ENCODE assay signal across 8 cellular contexts in genomic region chr11:46593550-46594382, GRCh38. TPM values are rescaled to one million over a fixed set of nuclear protein-coding genes. Genes with fewer than 3 reads are reported as not detected.
DNase-seq lines count a peak whose midpoint lies in the region; ATAC-seq and TF ChIP-seq lines count a peak whose summit lies in the region.

Gene AMBRA1, minus strand, starts transcription at chr11:46594023. Its CDS starts 45,643 bp downstream, at chr11:46548380.

- H3K27me3 ChIP-seq in thoracic aorta (replicated peaks; ENCODE audit: insufficient read depth): no peaks in the 10 kb centered on the region

- DNase-seq in NCI-H1092 treated with DMSO at 0.1 percent for 48 hours (lab: John Stamatoyannopoulos, UW) (peak; percentile 93), SKM-1 treated with dmso at 0.1 percent for 144 hours (lab: John Stamatoyannopoulos, UW; ENCODE audit: unreplicated experiment) (peak; percentile 91), head of caudate nucleus (peak; percentile 81 to 96 (median 90)), osteocyte (ENCODE audit: extremely low spot score, unreplicated experiment) (peak; percentile 93), thoracic aorta (ENCODE audit: low spot score) (peak; percentile 48)

- no peaks in the 10 kb centered on the region for H3K36me3 ChIP-seq in thoracic aorta

- peak within 1 kb of the TSS; percentile 93 for H3K27ac Mint-ChIP-seq in activated naive CD8-positive, alpha-beta T cell
- H3K27ac Mint-ChIP-seq in osteocyte (ENCODE audit: unreplicated experiment): peak within 1 kb of the TSS; percentile 98

- ATAC-seq in HG02588 (IDR thresholded peaks at IDR 0.05; ENCODE audit: unreplicated experiment): peak; percentile 69
- peak; percentile 70 for ATAC-seq in thoracic aorta (ENCODE audit: insufficient number of reproducible peaks, low FRiP score, low read depth)

- H3K27ac ChIP-seq in thoracic aorta: peak within 1 kb of the TSS; percentile 69 to 70

- H3K4me3 ChIP-seq in GM08714 (ENCODE audit: low read length): peak within 1 kb of the TSS; percentile 90
- peak within 1 kb of the TSS; percentile 97 for H3K4me3 ChIP-seq in thoracic aorta

- no peaks in the 10 kb centered on the region for H3K9me3 Mint-ChIP-seq in activated naive CD8-positive, alpha-beta T cell (ENCODE audit: low read depth)
- H3K9me3 Mint-ChIP-seq in osteocyte (ENCODE audit: unreplicated experiment): no peaks in the 10 kb centered on the region

- H3K27me3 Mint-ChIP-seq in activated naive CD8-positive, alpha-beta T cell: no peaks in the 10 kb centered on the region
- H3K27me3 Mint-ChIP-seq in osteocyte (ENCODE audit: unreplicated experiment): no peaks in the 10 kb centered on the region

- H3K4me1 Mint-ChIP-seq in activated naive CD8-positive, alpha-beta T cell (ENCODE audit: low read depth): peaks cover 37% of the 10 kb centered on the region
- H3K4me1 Mint-ChIP-seq in osteocyte (ENCODE audit: unreplicated experiment): peaks cover 38% of the 10 kb centered on the region

- TF ChIP-seq CTCF in osteocyte (IDR thresholded peaks at IDR 0.05): no peak
- TF ChIP-seq CTCF in thoracic aorta (IDR thresholded peaks at IDR 0.05): no peak

- H3K4me1 ChIP-seq in thoracic aorta (ENCODE audit: control insufficient read depth in 1 of 2, low read depth in 2 of 2): peaks cover 29 to 47% of the 10 kb centered on the region in 2 donors

- peaks cover 2% of the 10 kb centered on the region for H3K36me3 Mint-ChIP-seq in activated naive CD8-positive, alpha-beta T cell
- H3K36me3 Mint-ChIP-seq in osteocyte (ENCODE audit: unreplicated experiment): peaks cover 7% of the 10 kb centered on the region

- no peaks in the 10 kb centered on the region for H3K9me3 ChIP-seq in thoracic aorta

- H3K4me3 Mint-ChIP-seq in activated naive CD8-positive, alpha-beta T cell: peak within 1 kb of the TSS; percentile 96
- peak within 1 kb of the TSS; percentile 98 for H3K4me3 Mint-ChIP-seq in osteocyte (ENCODE audit: unreplicated experiment)

- intact Hi-C loops in head of caudate nucleus (cut with DNase I): no loop called here

RNA-seq across cellular contexts. Expression of gene AMBRA1, which starts in this region (rescaled TPM):
- total RNA-seq in osteocyte (32.1 and 37.7 TPM in 2 replicates), thoracic aorta (10 to 100 TPM; 35.2 to 42.2 TPM)

Comparison
In these comparisons a context has a peak if more than half of its experiments do, and no peak if none do; other contexts are left out.
1. Peak in every context shown above with its lines: DNase-seq, ATAC-seq, H3K4me3 ChIP-seq and H3K27ac ChIP-seq.